In genomic region chr6:16511723-16512584, GRCh38 we compare ENCODE assay signal across 9 cellular contexts.
DNase-seq lines count a peak whose midpoint lies in the region; ATAC-seq and TF ChIP-seq lines count a peak whose summit lies in the region.
"Had no signal": no experiment of that assay in that cellular context is flagged by ENCODE, and none has a peak within 500 bp of the region (broad histone marks: within the 10 kb centered on the region; RNA-seq: fewer than 3 reads in every experiment).

No MANE protein-coding gene starts in this region.

- H2AFZ ChIP-seq in GM23248, result no peak overlapping the region

- H3K4me3 Mint-ChIP-seq in IgD-negative memory B cell, result peak overlapping the region in 3 of 4 donors; percentile 34 to 75 (median 72)
- no peak overlapping the region for H3K4me3 Mint-ChIP-seq in activated naive CD4-positive, alpha-beta T cell treated with anti-CD3 and anti-CD28 coated beads, Interleukin-2, amount 10 ng/mL, durations not matched to agents 7 days and 5 days

- no peaks in the 10 kb centered on the region for H3K9me2 ChIP-seq in GM23248 (ENCODE audit: insufficient read depth)

- no peak for TF ChIP-seq CTCF in left ventricle myocardium inferior (IDR thresholded peaks at IDR 0.05; ENCODE audit: borderline replicate concordance)

- H3K9me3 ChIP-seq in GM23248 (ENCODE audit: low read depth), result no peaks in the 10 kb centered on the region
- H3K9me3 ChIP-seq in left ventricle myocardium inferior (replicated peaks), result no peaks in the 10 kb centered on the region

- H3K27ac ChIP-seq in GM23248 (no peak overlapping the region), left ventricle myocardium inferior (replicated peaks) (no peak overlapping the region)

- H3K79me2 ChIP-seq in GM23248 (ENCODE audit: insufficient read depth), result peaks cover 17% of the 10 kb centered on the region; the same call in 1 of the 2 replicates

- 0 out of 2 replicates have a peak, but pooled peaks cover 3% of the 10 kb centered on the region for H3K4me1 ChIP-seq in GM23248 (ENCODE audit: insufficient read depth)
- H3K4me1 ChIP-seq in left ventricle myocardium inferior, result peaks cover 41% of the 10 kb centered on the region

- peaks cover 24 to 41% (median 30%) of the 10 kb centered on the region in 3 donors for H3K4me1 Mint-ChIP-seq in IgD-negative memory B cell
- peaks cover 48% of the 10 kb centered on the region for H3K4me1 Mint-ChIP-seq in activated naive CD4-positive, alpha-beta T cell treated with anti-CD3 and anti-CD28 coated beads, Interleukin-2, amount 10 ng/mL, durations not matched to agents 7 days and 5 days

- no peaks in the 10 kb centered on the region for H4K20me1 ChIP-seq in GM23248 (ENCODE audit: insufficient read depth)

- in situ Hi-C loops in GM23248 (cut with MboI), result loop anchor here (10.0 to 25.0 kb wide), 2 partner anchors 253 to 575 kb away; partner anchors contain the start of gene ATXN1

- H3K9ac ChIP-seq in GM23248, result no peak overlapping the region

- no peak overlapping the region for H3K4me2 ChIP-seq in GM23248 (ENCODE audit: unreplicated experiment)

- H3K36me3 ChIP-seq in GM23248 (ENCODE audit: low read depth), result no peaks in the 10 kb centered on the region; the same call in 1 of the 2 replicates
- H3K36me3 ChIP-seq in left ventricle myocardium inferior, result no peaks in the 10 kb centered on the region

- CTCF ChIA-PET in activated naive CD4-positive, alpha-beta T cell treated with anti-CD3 and anti-CD28 coated beads, Interleukin-2, amount 10 ng/mL, durations not matched to agents 7 days and 5 days (lab: Charles Lee), result interaction anchor here (0.6 to 9.4 kb wide), 29 partner anchors 9 to 575 kb away, joined by 3 to 121 read pairs (median 5); partner anchors contain the start of gene ATXN1

- H3F3A ChIP-seq in GM23248 (ENCODE audit: insufficient read depth), result peaks cover 6% of the 10 kb centered on the region; the same call in 1 of the 2 replicates

- H3K9me3 Mint-ChIP-seq in IgD-negative memory B cell, result no peaks in the 10 kb centered on the region
- H3K9me3 Mint-ChIP-seq in activated naive CD4-positive, alpha-beta T cell treated with anti-CD3 and anti-CD28 coated beads, Interleukin-2, amount 10 ng/mL, durations not matched to agents 7 days and 5 days, result no peaks in the 10 kb centered on the region

- peak; percentile 33 for ATAC-seq in stimulated activated naive CD8-positive, alpha-beta T cell treated with anti-CD3 and anti-CD28 coated beads, Interleukin-15, Interleukin-2, amounts not matched to agents 100 U/mL and 50 U/mL, for 24 hours

- H3K4me3 ChIP-seq in GM23248, result no peak overlapping the region
- H3K4me3 ChIP-seq in left ventricle myocardium inferior, result no peak overlapping the region
- H3K4me3 ChIP-seq: lung had no signal

- no peaks in the 10 kb centered on the region for H3K36me3 Mint-ChIP-seq in IgD-negative memory B cell
- peaks cover 15% of the 10 kb centered on the region for H3K36me3 Mint-ChIP-seq in activated naive CD4-positive, alpha-beta T cell treated with anti-CD3 and anti-CD28 coated beads, Interleukin-2, amount 10 ng/mL, durations not matched to agents 7 days and 5 days

- DNase-seq in stimulated activated CD4-positive, alpha-beta T cell treated with anti-CD3 and anti-CD28 coated beads, Interleukin-1b, Interleukin-23, amount 100 ng/mL, for 48 hours, result peak; percentile 44
- no peak for DNase-seq in stimulated activated CD4-positive, alpha-beta T cell treated with anti-CD3 and anti-CD28 coated beads, Interleukin-2, amount 100 ng/mL, for 48 hours
- peak; percentile 60 for DNase-seq in activated naive CD4-positive, alpha-beta T cell treated with anti-CD3 and anti-CD28 coated beads, Interleukin-2, amount 10 ng/mL, durations not matched to agents 7 days and 5 days
- DNase-seq in stimulated activated naive CD8-positive, alpha-beta T cell treated with anti-CD3 and anti-CD28 coated beads, Interleukin-15, Interleukin-2, amounts not matched to agents 100 U/mL and 50 U/mL, for 24 hours, result no peak
- DNase-seq in GM23248, result no peak
- DNase-seq in left ventricle myocardium inferior, result no peak
- DNase-seq in activated CD4-positive, CD25-positive, alpha-beta regulatory T cell treated with anti-CD3 and anti-CD28 coated beads, Interleukin-2, amount 50 U/mL, for 72 hours, result no peak

- peak overlapping the region; percentile 25 to 92 (median 57) for H3K27ac Mint-ChIP-seq in IgD-negative memory B cell
- H3K27ac Mint-ChIP-seq in activated naive CD4-positive, alpha-beta T cell treated with anti-CD3 and anti-CD28 coated beads, Interleukin-2, amount 10 ng/mL, durations not matched to agents 7 days and 5 days, result peak overlapping the region; percentile 80

- 84 to 87% methylated on average over 10 of the region's 10 CpGs for WGBS in GM23248 (ENCODE audit: low coverage in 1 of 2, low lambda C conversion rate in 2 of 2, missing lambda C conversion rate in 2 of 2), 2 experiments

- H3K27me3 ChIP-seq in GM23248 (replicated peaks; ENCODE audit: insufficient read depth) (no peaks in the 10 kb centered on the region), left ventricle myocardium inferior (ENCODE audit: low read depth) (no peaks in the 10 kb centered on the region)

- H3K27me3 Mint-ChIP-seq in IgD-negative memory B cell, result no peaks in the 10 kb centered on the region
- H3K27me3 Mint-ChIP-seq in activated naive CD4-positive, alpha-beta T cell treated with anti-CD3 and anti-CD28 coated beads, Interleukin-2, amount 10 ng/mL, durations not matched to agents 7 days and 5 days, result no peaks in the 10 kb centered on the region

- intact Hi-C loops in left ventricle myocardium inferior (cut with micrococcal nuclease), result loop anchor here (2.0 kb wide), 1 partner anchor 251 kb away; no protein-coding TSS in a partner anchor

Comparison
In these comparisons a context has a peak if more than half of its experiments do, and no peak if none do; other contexts are left out.
1. DNase-seq: peak in stimulated activated CD4-positive, alpha-beta T cell treated with anti-CD3 and anti-CD28 coated beads, Interleukin-1b, Interleukin-23, amount 100 ng/mL, for 48 hours (single experiment) and activated naive CD4-positive, alpha-beta T cell treated with anti-CD3 and anti-CD28 coated beads, Interleukin-2, amount 10 ng/mL, durations not matched to agents 7 days and 5 days (single experiment); none in stimulated activated CD4-positive, alpha-beta T cell treated with anti-CD3 and anti-CD28 coated beads, Interleukin-2, amount 100 ng/mL, for 48 hours (0 of 2), stimulated activated naive CD8-positive, alpha-beta T cell treated with anti-CD3 and anti-CD28 coated beads, Interleukin-15, Interleukin-2, amounts not matched to agents 100 U/mL and 50 U/mL, for 24 hours (single experiment), GM23248 (single experiment), left ventricle myocardium inferior (single experiment) and activated CD4-positive, CD25-positive, alpha-beta regulatory T cell treated with anti-CD3 and anti-CD28 coated beads, Interleukin-2, amount 50 U/mL, for 72 hours (single experiment).